14 cellular contexts compared by ENCODE assay signal in genomic region chr3:153246805-153247204, GRCh38.
A peak's percentile ranks its signal among the peaks of the same experiment; 100 is the strongest.
DNase-seq lines count a peak whose midpoint lies in the region; ATAC-seq and TF ChIP-seq lines count a peak whose summit lies in the region.
"Had no signal": no experiment of that assay in that cellular context is flagged by ENCODE, and none has a peak within 500 bp of the region (broad histone marks: within the 10 kb centered on the region; RNA-seq: fewer than 3 reads in every experiment).

No MANE protein-coding gene starts in this region.

- no peak overlapping the region for H3K27ac Mint-ChIP-seq in nephron progenitor cell
- H3K27ac Mint-ChIP-seq: activated T-helper 1 cell treated with anti-CD3 and anti-CD28 coated beads, Interleukin-12 subunit alpha, Interleukin-12 subunit beta, Interleukin-2, Interleukin-4 antibody, amounts not matched to agents 30 ng/mL and 10 ng/mL and 1 ng/mL, durations not matched to agents 14 hours and 24 hours and 36 hours had no signal

- DNase-seq in EH (ENCODE audit: low read depth) (peak; percentile 94), SK-MEL-5 (ENCODE audit: low read depth, low spot score) (peak; percentile 52), fibroblast of peridontal ligament (ENCODE audit: extremely low read depth) (peak; percentile 98), cerebellar cortex (ENCODE audit: low spot score) (no peak), nephron progenitor cell (no peak), NCI-H187 treated with DMSO at 0.1 percent for 48 hours (lab: John Stamatoyannopoulos, UW) (no peak)
- DNase-seq: cortex of kidney, hippocampal formation, KG1, right lobe of liver had no signal

- no peak overlapping the region for H3K4me3 ChIP-seq in skin epidermis
- H3K4me3 ChIP-seq: right lobe of liver had no signal

- peak overlapping the region in 15 of 21 experiments; percentile 14 to 78 (median 54) for H3K27ac ChIP-seq in skin epidermis

- no peaks in the 10 kb centered on the region for H3K4me1 Mint-ChIP-seq in nephron progenitor cell

- H3K27me3 Mint-ChIP-seq in nephron progenitor cell (ENCODE audit: low read depth, poor library complexity), result no peaks in the 10 kb centered on the region

- no peak for TF ChIP-seq CTCF in nephron progenitor cell (IDR thresholded peaks at IDR 0.05)

- no peak overlapping the region for H3K4me3 Mint-ChIP-seq in nephron progenitor cell
- H3K4me3 Mint-ChIP-seq: activated T-helper 1 cell treated with anti-CD3 and anti-CD28 coated beads, Interleukin-12 subunit alpha, Interleukin-12 subunit beta, Interleukin-2, Interleukin-4 antibody, amounts not matched to agents 30 ng/mL and 10 ng/mL and 1 ng/mL, durations not matched to agents 14 hours and 24 hours and 36 hours had no signal

- peaks cover 5% of the 10 kb centered on the region for H3K36me3 Mint-ChIP-seq in nephron progenitor cell (ENCODE audit: low read depth)

- no peak for ATAC-seq in HG03439 (IDR thresholded peaks at IDR 0.05; ENCODE audit: unreplicated experiment)
- ATAC-seq: activated CD4-positive, CD25-positive, alpha-beta regulatory T cell treated with anti-CD3 and anti-CD28 coated beads, Interleukin-2, amount 50 U/mL, for 24 hours had no signal

- in situ Hi-C loops in SK-MEL-5 (cut with HindIII; ENCODE audit: low pct_unique_long_range_greater_than_20kb, low sequenced_read_pairs), result no loop called here

- H3K9me3 Mint-ChIP-seq in nephron progenitor cell, result peaks cover 11% of the 10 kb centered on the region
- H3K9me3 Mint-ChIP-seq: activated T-helper 1 cell treated with anti-CD3 and anti-CD28 coated beads, Interleukin-12 subunit alpha, Interleukin-12 subunit beta, Interleukin-2, Interleukin-4 antibody, amounts not matched to agents 30 ng/mL and 10 ng/mL and 1 ng/mL, durations not matched to agents 14 hours and 24 hours and 36 hours had no signal

Comparison
In these comparisons a context has a peak if more than half of its experiments do, and no peak if none do; other contexts are left out.
1. DNase-seq: peak in EH (single experiment), SK-MEL-5 (single experiment) and fibroblast of peridontal ligament (single experiment); none in cerebellar cortex (single experiment), nephron progenitor cell (single experiment) and NCI-H187 treated with DMSO at 0.1 percent for 48 hours (single experiment).